7 cellular contexts compared by ENCODE assay signal in the genomic region with DNA sequence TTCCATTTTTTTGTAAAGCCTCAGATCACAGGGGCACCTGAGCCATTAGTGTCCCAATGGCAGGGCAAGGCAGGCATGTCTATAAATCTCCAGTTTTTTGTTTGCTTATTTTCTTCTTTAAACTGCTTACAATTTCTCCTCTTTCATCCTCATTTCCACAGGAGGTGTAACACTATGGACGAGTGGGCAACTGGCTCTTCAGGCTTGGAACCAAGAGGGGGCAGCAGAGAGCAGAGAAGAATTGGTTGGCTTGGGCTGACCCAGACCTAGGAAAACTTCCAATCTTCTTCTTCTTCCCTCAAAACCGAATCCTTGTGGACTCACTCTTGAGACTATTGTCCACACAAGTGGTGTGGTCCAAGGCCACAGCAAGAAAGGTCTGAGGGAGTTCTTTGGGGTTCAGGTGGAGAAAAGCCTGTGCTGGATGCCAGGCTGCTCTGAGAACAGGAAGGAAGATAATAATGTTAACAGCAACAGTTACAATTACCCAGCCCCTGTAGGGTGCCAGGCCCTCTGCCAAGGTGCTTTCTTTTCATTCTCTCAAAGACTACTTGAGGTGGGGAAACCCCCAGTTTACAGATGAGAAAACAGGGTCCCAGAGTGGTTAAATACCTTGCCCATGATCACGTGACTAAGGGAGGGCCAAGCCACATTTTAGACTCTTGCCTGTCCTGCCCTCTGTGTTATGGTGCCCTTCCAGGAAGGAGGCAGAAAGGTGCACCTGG.
DNase-seq lines count a peak whose midpoint lies in the region; ATAC-seq and TF ChIP-seq lines count a peak whose summit lies in the region.

No MANE protein-coding gene starts in this region.

- DNase-seq in ELF-1 (ENCODE audit: low read depth, low spot score) (peak; percentile 65), dermis blood vessel endothelial cell (peak; percentile 77), lower leg skin (ENCODE audit: low spot score in 2 of 2) (peak; percentile 53 to 92)
- peak; percentile 7 for DNase-seq in T-helper 2 cell treated with Interferon-gamma antibody and Interleukin-4, amounts not matched to agents 5 μg/mL and 100 μg/mL, for 36 hours (ENCODE audit: low spot score)
- peak; percentile 81 for DNase-seq in stimulated activated CD8-positive, alpha-beta memory T cell treated with anti-CD3 and anti-CD28 coated beads, Interleukin-4, amount 100 ng/mL, for 48 hours

- no peak overlapping the region for H3K27ac ChIP-seq in KMS-11

- peak; percentile 97 for TF ChIP-seq CTCF in KMS-11 (conservative IDR thresholded peaks at IDR 0.05; ENCODE audit: low read depth, low read length)
- TF ChIP-seq CTCF in lower leg skin (IDR thresholded peaks at IDR 0.05), result peak in 1 of 3 donors; percentile 16

- H3K9ac ChIP-seq in KMS-11, result no peak overlapping the region

- no peaks in the 10 kb centered on the region for H3K4me1 Mint-ChIP-seq in T-helper 2 cell treated with Interferon-gamma antibody and Interleukin-4, amounts not matched to agents 5 μg/mL and 100 μg/mL, for 36 hours (ENCODE audit: low read depth)

- H3K4me2 ChIP-seq in KMS-11, result peak overlapping the region; percentile 23; the same call in 1 of the 2 replicates

- intact Hi-C loops in lower leg skin (cut with DNase I; ENCODE audit: low total_unique reads), result no loop called here

- H3K4me3 ChIP-seq in KMS-11 (IDR thresholded peaks at IDR 0.05; ENCODE audit: insufficient read depth, low read depth, low read length) (no peak overlapping the region), lower leg skin (ENCODE audit: low read depth, poor library complexity, severe bottlenecking) (no peak overlapping the region)

- H3K36me3 Mint-ChIP-seq in T-helper 2 cell treated with Interferon-gamma antibody and Interleukin-4, amounts not matched to agents 5 μg/mL and 100 μg/mL, for 36 hours (ENCODE audit: low read depth), result no peaks in the 10 kb centered on the region

- TF ChIP-seq POLR2A in lower leg skin (IDR thresholded peaks at IDR 0.05), result no peak

- ATAC-seq in GM21390 (IDR thresholded peaks at IDR 0.05; ENCODE audit: unreplicated experiment), result peak; percentile 77

- H3K4me1 ChIP-seq in KMS-11 (ENCODE audit: low read depth, poor library complexity, severe bottlenecking), result peaks cover 12% of the 10 kb centered on the region

- H4K20me1 ChIP-seq in KMS-11 (ENCODE audit: insufficient read depth), result no peaks in the 10 kb centered on the region

- H3K9me3 Mint-ChIP-seq in T-helper 2 cell treated with Interferon-gamma antibody and Interleukin-4, amounts not matched to agents 5 μg/mL and 100 μg/mL, for 36 hours, result no peaks in the 10 kb centered on the region

- no peaks in the 10 kb centered on the region for H3K27me3 Mint-ChIP-seq in T-helper 2 cell treated with Interferon-gamma antibody and Interleukin-4, amounts not matched to agents 5 μg/mL and 100 μg/mL, for 36 hours (ENCODE audit: low read depth)

- no peaks in the 10 kb centered on the region for H3K27me3 ChIP-seq in KMS-11 (ENCODE audit: insufficient read depth, low read depth)

- 31 to 36% methylated on average over 3 of the region's 3 CpGs for WGBS in lower leg skin, 2 donors

- H3K79me2 ChIP-seq in KMS-11 (ENCODE audit: insufficient read depth, low read depth), result no peaks in the 10 kb centered on the region

- peak overlapping the region; percentile 58 for H2AFZ ChIP-seq in KMS-11 (ENCODE audit: low read depth)

- no peak overlapping the region for H3K4me3 Mint-ChIP-seq in T-helper 2 cell treated with Interferon-gamma antibody and Interleukin-4, amounts not matched to agents 5 μg/mL and 100 μg/mL, for 36 hours

- no peaks in the 10 kb centered on the region for H3K36me3 ChIP-seq in KMS-11 (ENCODE audit: insufficient read depth)

- H3K27ac Mint-ChIP-seq in T-helper 2 cell treated with Interferon-gamma antibody and Interleukin-4, amounts not matched to agents 5 μg/mL and 100 μg/mL, for 36 hours, result no peak overlapping the region

Comparison
In these comparisons a context has a peak if more than half of its experiments do, and no peak if none do; other contexts are left out.
1. DNase-seq: peak in every context shown above with its lines; median percentile 81 in stimulated activated CD8-positive, alpha-beta memory T cell treated with anti-CD3 and anti-CD28 coated beads, Interleukin-4, amount 100 ng/mL, for 48 hours; 77 in dermis blood vessel endothelial cell; 72 in lower leg skin; 65 in ELF-1; 7 in T-helper 2 cell treated with Interferon-gamma antibody and Interleukin-4, amounts not matched to agents 5 μg/mL and 100 μg/mL, for 36 hours.